In genomic region chr22:38868886-38869381, GRCh38 we compare ENCODE assay signal across 8 cellular contexts. TPM values are rescaled to one million over a fixed set of nuclear protein-coding genes. Genes with fewer than 3 reads are reported as not detected.
DNase-seq lines count a peak whose midpoint lies in the region; ATAC-seq, FAIRE-seq and TF ChIP-seq lines count a peak whose summit lies in the region.

No MANE protein-coding gene starts in this region.

- H3K27ac ChIP-seq in CD4-positive, CD25-positive, alpha-beta regulatory T cell (ENCODE audit: insufficient read depth, low read length, poor library complexity, severe bottlenecking) = no peak overlapping the region
- no peak overlapping the region for H3K27ac ChIP-seq in testis

- POLR2A ChIA-PET in HEK293T (lab: Yijun Ruan, JAX) = interaction anchor here (0.7 kb wide), 1 partner anchor 32 kb away, joined by 4 read pairs; no protein-coding TSS in a partner anchor

- H3K36me3 ChIP-seq in CD4-positive, CD25-positive, alpha-beta regulatory T cell (ENCODE audit: control insufficient read depth, insufficient read depth, low read length) = peaks cover 19% of the 10 kb centered on the region
- H3K36me3 ChIP-seq in testis (ENCODE audit: low read depth, missing control alignments) = no peaks in the 10 kb centered on the region

- no peaks in the 10 kb centered on the region for H3K9me3 Mint-ChIP-seq in CD4-positive, CD25-positive, alpha-beta regulatory T cell
- H3K9me3 Mint-ChIP-seq in activated T-helper 17 cell treated with anti-CD3 and anti-CD28 coated beads, Interleukin-2, amount 50 U/mL, for 72 hours = no peaks in the 10 kb centered on the region

- 42 to 63% methylated on average over 2 to 8 of the region's 8 CpGs for WGBS in testis, 2 donors

- peak; percentile 28 to 38 for ATAC-seq in CD4-positive, CD25-positive, alpha-beta regulatory T cell (ENCODE audit: low read depth in 2 of 2)
- peak; percentile 46 for ATAC-seq in activated T-helper 17 cell treated with anti-CD3 and anti-CD28 coated beads, Interleukin-2, amount 50 U/mL, for 72 hours (replicated peaks)
- no peak for ATAC-seq in GM21786 (IDR thresholded peaks at IDR 0.05; ENCODE audit: unreplicated experiment)

- peak overlapping the region in 2 of 3 donors; percentile 38 to 71 for H3K27ac Mint-ChIP-seq in CD4-positive, CD25-positive, alpha-beta regulatory T cell
- no peak overlapping the region for H3K27ac Mint-ChIP-seq in activated T-helper 17 cell treated with anti-CD3 and anti-CD28 coated beads, Interleukin-2, amount 50 U/mL, for 72 hours

- H3K4me1 Mint-ChIP-seq in CD4-positive, CD25-positive, alpha-beta regulatory T cell = peaks cover 9 to 49% (median 25%) of the 10 kb centered on the region in 4 donors
- peaks cover 17% of the 10 kb centered on the region for H3K4me1 Mint-ChIP-seq in activated T-helper 17 cell treated with anti-CD3 and anti-CD28 coated beads, Interleukin-2, amount 50 U/mL, for 72 hours

- H3K4me3 Mint-ChIP-seq in CD4-positive, CD25-positive, alpha-beta regulatory T cell = peak overlapping the region in 3 of 4 donors; percentile 36 to 83 (median 56)
- peak overlapping the region; percentile 92 for H3K4me3 Mint-ChIP-seq in activated T-helper 17 cell treated with anti-CD3 and anti-CD28 coated beads, Interleukin-2, amount 50 U/mL, for 72 hours

- no peaks in the 10 kb centered on the region for H3K36me3 Mint-ChIP-seq in CD4-positive, CD25-positive, alpha-beta regulatory T cell
- peaks cover 59% of the 10 kb centered on the region for H3K36me3 Mint-ChIP-seq in activated T-helper 17 cell treated with anti-CD3 and anti-CD28 coated beads, Interleukin-2, amount 50 U/mL, for 72 hours (ENCODE audit: low read depth)

- CTCF ChIA-PET in HEK293T (lab: Yijun Ruan, JAX) = interaction anchor here (1.0 to 1.6 kb wide), 4 partner anchors 58 to 134 kb away, joined by 3 to 9 read pairs (median 4); no protein-coding TSS in a partner anchor

- peaks cover 50% of the 10 kb centered on the region for H3K4me1 ChIP-seq in CD4-positive, CD25-positive, alpha-beta regulatory T cell (ENCODE audit: control insufficient read depth, insufficient read depth, low read length, poor library complexity, severe bottlenecking)
- peaks cover 47% of the 10 kb centered on the region for H3K4me1 ChIP-seq in testis

- peak; percentile 89 for TF ChIP-seq CTCF in foreskin fibroblast (IDR thresholded peaks at IDR 0.05; ENCODE audit: low read depth, low read length)
- peak; percentile 81 to 96 (median 86) for TF ChIP-seq CTCF in testis (IDR thresholded peaks at IDR 0.05)

- no peak for FAIRE-seq in RCC 7860 (lab: Jason Lieb, UNC)

- peak; percentile 71 to 76 (median 72) for DNase-seq in CD4-positive, CD25-positive, alpha-beta regulatory T cell
- peak; percentile 84 for DNase-seq in HEK293T (ENCODE audit: extremely low spot score)
- peak; percentile 27 for DNase-seq in RCC 7860 (ENCODE audit: low spot score)
- DNase-seq in foreskin fibroblast = peak; percentile 57 to 89
- peak; percentile 36 for DNase-seq in occipital lobe (lab: John Stamatoyannopoulos, UW)
- DNase-seq in testis = peak; percentile 88

- no peak overlapping the region for H3K4me3 ChIP-seq in CD4-positive, CD25-positive, alpha-beta regulatory T cell (ENCODE audit: low read depth, low read length)
- H3K4me3 ChIP-seq in foreskin fibroblast (ENCODE audit: low read depth in 1 of 2, low read length in 2 of 2) (no peak overlapping the region), testis (no peak overlapping the region)

- no peaks in the 10 kb centered on the region for H3K9me3 ChIP-seq in CD4-positive, CD25-positive, alpha-beta regulatory T cell (ENCODE audit: control insufficient read depth in 2 of 2, low read length in 2 of 2)
- H3K9me3 ChIP-seq in testis = no peaks in the 10 kb centered on the region

- H3K27me3 Mint-ChIP-seq in CD4-positive, CD25-positive, alpha-beta regulatory T cell = peaks cover 4% of the 10 kb centered on the region
- H3K27me3 Mint-ChIP-seq in activated T-helper 17 cell treated with anti-CD3 and anti-CD28 coated beads, Interleukin-2, amount 50 U/mL, for 72 hours = no peaks in the 10 kb centered on the region

- no peak for TF ChIP-seq POLR2A in testis (IDR thresholded peaks at IDR 0.05)

- intact Hi-C loops in testis (cut with DNase I; ENCODE audit: low total_unique reads) = loop anchor here (10.0 kb wide), 1 partner anchor 136 kb away; no protein-coding TSS in a partner anchor

- H3K27me3 ChIP-seq in CD4-positive, CD25-positive, alpha-beta regulatory T cell (ENCODE audit: control insufficient read depth, insufficient read depth, low read length) = no peaks in the 10 kb centered on the region
- H3K27me3 ChIP-seq in testis = no peaks in the 10 kb centered on the region

TF ChIP-seq in HEK293T, 16 proteins besides CTCF, POLR2A, EP300 and RAD21:
- no peak for TF ChIP-seq LEF1 (IDR thresholded peaks at IDR 0.05; ENCODE audit: borderline replicate concordance)
- no peak for TF ChIP-seq SUZ12 (IDR thresholded peaks at IDR 0.05)
- no peak for TF ChIP-seq SP1 (IDR thresholded peaks at IDR 0.05)
- TF ChIP-seq BHLHE40 (IDR thresholded peaks at IDR 0.05; ENCODE audit: borderline replicate concordance) = no peak
- TF ChIP-seq FOXK2 (IDR thresholded peaks at IDR 0.05) = no peak
- TF ChIP-seq FOXA1 (IDR thresholded peaks at IDR 0.05) = no peak
- TF ChIP-seq PKNOX1 (IDR thresholded peaks at IDR 0.05) = no peak

RNA-seq across cellular contexts. Expression of gene CBX6, which starts 3.1 kb away (rescaled TPM):
- total RNA-seq in CD4-positive, CD25-positive, alpha-beta regulatory T cell = 47.2 TPM
- polyA plus RNA-seq in CD4-positive, CD25-positive, alpha-beta regulatory T cell = 1 to 10 TPM; 4.1 to 5.7 (median 5.4) TPM
- total RNA-seq in activated T-helper 17 cell treated with anti-CD3 and anti-CD28 coated beads, Interleukin-2, amount 50 U/mL, for 72 hours = 10 to 100 TPM; 60.1 to 62.9 TPM
- total RNA-seq in occipital lobe (33.8 TPM), testis (10 to 100 TPM; 30.1 to 33.1 TPM)
- polyA plus RNA-seq in testis (ENCODE audit: insufficient read depth, low read depth, low replicate concordance) = 18.7 TPM

RNA-seq across cellular contexts. Expression of gene NPTXR, which starts 25.1 kb away (rescaled TPM):
- 1.3 TPM for total RNA-seq in CD4-positive, CD25-positive, alpha-beta regulatory T cell
- polyA plus RNA-seq in CD4-positive, CD25-positive, alpha-beta regulatory T cell = under 1 TPM in 3 of 4 donors, not detected in 1; 0.32 to 0.65 (median 0.35) TPM
- under 1 TPM; 0.77 to 0.82 TPM for total RNA-seq in activated T-helper 17 cell treated with anti-CD3 and anti-CD28 coated beads, Interleukin-2, amount 50 U/mL, for 72 hours
- total RNA-seq in occipital lobe (11.5 TPM), testis (10 to 100 TPM; 12.6 to 14.1 TPM)
- polyA plus RNA-seq in testis (ENCODE audit: insufficient read depth, low read depth, low replicate concordance) = 3.9 TPM

Comparison
In these comparisons a context has a peak if more than half of its experiments do, and no peak if none do; other contexts are left out.
1. DNase-seq: peak in every context shown above with its lines; median percentile 88 in testis; 84 in HEK293T; 73 in foreskin fibroblast; 72 in CD4-positive, CD25-positive, alpha-beta regulatory T cell; 36 in occipital lobe; 27 in RCC 7860.